16 cellular contexts compared by ENCODE assay signal in genomic region chr3:31225923-31226322, GRCh38.
DNase-seq lines count a peak whose midpoint lies in the region; ATAC-seq and TF ChIP-seq lines count a peak whose summit lies in the region.
"Had no signal": no experiment of that assay in that cellular context is flagged by ENCODE, and none has a peak within 500 bp of the region (broad histone marks: within the 10 kb centered on the region; RNA-seq: fewer than 3 reads in every experiment).

No MANE protein-coding gene starts in this region.

- H3K36me3 ChIP-seq in prostate gland = no peaks in the 10 kb centered on the region
- no peaks in the 10 kb centered on the region for H3K36me3 ChIP-seq in heart left ventricle
- H3K36me3 ChIP-seq: esophagus squamous epithelium, pancreas had no signal

- TF ChIP-seq POLR2A in prostate gland (IDR thresholded peaks at IDR 0.05) (no peak), heart left ventricle (IDR thresholded peaks at IDR 0.05) (no peak)

- H3K27me3 ChIP-seq in prostate gland (replicated peaks; ENCODE audit: insufficient read depth) (no peaks in the 10 kb centered on the region), heart left ventricle (no peaks in the 10 kb centered on the region)
- H3K27me3 ChIP-seq: esophagus squamous epithelium, pancreas had no signal

- peak overlapping the region; percentile 89 for H3K27ac Mint-ChIP-seq in activated CD4-positive, alpha-beta T cell treated with anti-CD3 and anti-CD28 coated beads, Interleukin-2, amount 10 ng/mL, durations not matched to agents 24 days and 14 days
- peak overlapping the region; percentile 64 for H3K27ac Mint-ChIP-seq in activated T-helper 2 cell treated with anti-CD3 and anti-CD28 coated beads, Interferon-gamma antibody, Interleukin-2, Interleukin-4, amounts not matched to agents 10 μg/mL and 5 μg/mL and 100 μg/mL, durations not matched to agents 14 hours and 24 hours and 36 hours
- H3K27ac Mint-ChIP-seq: dendritic cell treated with granulocyte-macrophage colony-stimulating factor and Interleukin-4, amounts not matched to agents 40 ng/mL and 50 ng/mL, for 4 days had no signal

- peak overlapping the region; percentile 72 for H3K4me3 Mint-ChIP-seq in activated CD4-positive, alpha-beta T cell treated with anti-CD3 and anti-CD28 coated beads, Interleukin-2, amount 10 ng/mL, durations not matched to agents 24 days and 14 days
- H3K4me3 Mint-ChIP-seq in activated T-helper 2 cell treated with anti-CD3 and anti-CD28 coated beads, Interferon-gamma antibody, Interleukin-2, Interleukin-4, amounts not matched to agents 10 μg/mL and 5 μg/mL and 100 μg/mL, durations not matched to agents 14 hours and 24 hours and 36 hours (ENCODE audit: low read depth) = peak overlapping the region; percentile 24
- H3K4me3 Mint-ChIP-seq: dendritic cell treated with granulocyte-macrophage colony-stimulating factor and Interleukin-4, amounts not matched to agents 40 ng/mL and 50 ng/mL, for 4 days had no signal

- WGBS in prostate gland = 58% methylated on average over 3 of the region's 3 CpGs
- WGBS in heart left ventricle, 4 donors = 75 to 84% (median 80%) methylated on average over 3 of the region's 3 CpGs

- intact Hi-C loops in activated CD4-positive, alpha-beta T cell treated with anti-CD3 and anti-CD28 coated beads, Interleukin-2, amount 10 ng/mL, durations not matched to agents 24 days and 14 days (cut with micrococcal nuclease) = loop anchor here (5.0 kb wide), 1 partner anchor 306 kb away; the partner anchor contains the start of gene STT3B
- intact Hi-C loops in activated T-helper 2 cell treated with anti-CD3 and anti-CD28 coated beads, Interferon-gamma antibody, Interleukin-2, Interleukin-4, amounts not matched to agents 10 μg/mL and 5 μg/mL and 100 μg/mL, durations not matched to agents 14 hours and 24 hours and 36 hours (cut with micrococcal nuclease) = loop anchor here (5.0 kb wide), 1 partner anchor 531 kb away; no protein-coding TSS in a partner anchor
- intact Hi-C loops in prostate gland (cut with DNase I) = no loop called here
- intact Hi-C loops in heart left ventricle (cut with DNase I) = no loop called here

- H3K9me3 Mint-ChIP-seq in activated CD4-positive, alpha-beta T cell treated with anti-CD3 and anti-CD28 coated beads, Interleukin-2, amount 10 ng/mL, durations not matched to agents 24 days and 14 days = peaks cover 5% of the 10 kb centered on the region
- peaks cover under 1% of the 10 kb centered on the region for H3K9me3 Mint-ChIP-seq in activated T-helper 2 cell treated with anti-CD3 and anti-CD28 coated beads, Interferon-gamma antibody, Interleukin-2, Interleukin-4, amounts not matched to agents 10 μg/mL and 5 μg/mL and 100 μg/mL, durations not matched to agents 14 hours and 24 hours and 36 hours

- peaks cover 10% of the 10 kb centered on the region for H3K4me1 ChIP-seq in prostate gland (replicated peaks)
- H3K4me1 ChIP-seq in heart left ventricle = peaks cover 0 to 41% (median 0%) of the 10 kb centered on the region in 12 donors
- H3K4me1 ChIP-seq: A549, Caco-2, esophagus squamous epithelium, pancreas had no signal

- H3K9me3 ChIP-seq in prostate gland (no peaks in the 10 kb centered on the region), heart left ventricle (no peaks in the 10 kb centered on the region)
- H3K9me3 ChIP-seq: A549, Caco-2, esophagus squamous epithelium, pancreas had no signal

- H3K27me3 Mint-ChIP-seq in activated CD4-positive, alpha-beta T cell treated with anti-CD3 and anti-CD28 coated beads, Interleukin-2, amount 10 ng/mL, durations not matched to agents 24 days and 14 days = no peaks in the 10 kb centered on the region
- no peaks in the 10 kb centered on the region for H3K27me3 Mint-ChIP-seq in activated T-helper 2 cell treated with anti-CD3 and anti-CD28 coated beads, Interferon-gamma antibody, Interleukin-2, Interleukin-4, amounts not matched to agents 10 μg/mL and 5 μg/mL and 100 μg/mL, durations not matched to agents 14 hours and 24 hours and 36 hours (ENCODE audit: low read depth)

- H3K4me3 ChIP-seq in prostate gland = no peak overlapping the region
- no peak overlapping the region for H3K4me3 ChIP-seq in heart left ventricle
- H3K4me3 ChIP-seq: A549, esophagus squamous epithelium, pancreas, SK-N-MC had no signal

- no peak for DNase-seq in activated CD4-positive, alpha-beta T cell treated with anti-CD3 and anti-CD28 coated beads, Interleukin-2, amount 10 ng/mL, durations not matched to agents 24 days and 14 days
- no peak for DNase-seq in activated CD4-positive, alpha-beta T cell treated with anti-CD3 and anti-CD28 coated beads, Interleukin-2, amount 50 U/mL, for 48 hours
- DNase-seq in Kasumi-1 (lab: John Stamatoyannopoulos, UW) = peak; percentile 35 to 45
- DNase-seq in activated T-helper 2 cell treated with anti-CD3 and anti-CD28 coated beads, Interferon-gamma antibody, Interleukin-2, Interleukin-4, amounts not matched to agents 10 μg/mL and 5 μg/mL and 100 μg/mL, durations not matched to agents 14 hours and 24 hours and 36 hours (ENCODE audit: low spot score) = no peak
- peak; percentile 41 for DNase-seq in prostate gland (ENCODE audit: low spot score)
- DNase-seq in heart left ventricle = no peak
- DNase-seq in activated gamma-delta T cell (lab: John Stamatoyannopoulos, UW) = no peak
- DNase-seq: Caco-2, esophagus squamous epithelium, NCI-H1436 treated with DMSO at 0.1 percent for 48 hours, pancreas had no signal

- TF ChIP-seq CTCF in prostate gland (IDR thresholded peaks at IDR 0.05) (no peak), heart left ventricle (IDR thresholded peaks at IDR 0.05) (no peak)

- H3K27ac ChIP-seq in prostate gland (no peak overlapping the region), heart left ventricle (peak overlapping the region in 1 of 12 donors; percentile 53)
- H3K27ac ChIP-seq: A549, esophagus squamous epithelium, KMS-11, pancreas, SK-N-MC had no signal

- H3K36me3 Mint-ChIP-seq in activated CD4-positive, alpha-beta T cell treated with anti-CD3 and anti-CD28 coated beads, Interleukin-2, amount 10 ng/mL, durations not matched to agents 24 days and 14 days (ENCODE audit: low read depth) = peaks cover 6% of the 10 kb centered on the region
- H3K36me3 Mint-ChIP-seq in activated T-helper 2 cell treated with anti-CD3 and anti-CD28 coated beads, Interferon-gamma antibody, Interleukin-2, Interleukin-4, amounts not matched to agents 10 μg/mL and 5 μg/mL and 100 μg/mL, durations not matched to agents 14 hours and 24 hours and 36 hours (ENCODE audit: low read depth) = peaks cover 3% of the 10 kb centered on the region

- H3K4me1 Mint-ChIP-seq in activated CD4-positive, alpha-beta T cell treated with anti-CD3 and anti-CD28 coated beads, Interleukin-2, amount 10 ng/mL, durations not matched to agents 24 days and 14 days = peaks cover 74% of the 10 kb centered on the region
- peaks cover 69% of the 10 kb centered on the region for H3K4me1 Mint-ChIP-seq in activated T-helper 2 cell treated with anti-CD3 and anti-CD28 coated beads, Interferon-gamma antibody, Interleukin-2, Interleukin-4, amounts not matched to agents 10 μg/mL and 5 μg/mL and 100 μg/mL, durations not matched to agents 14 hours and 24 hours and 36 hours (ENCODE audit: low read depth)

- ATAC-seq in HG03378 (IDR thresholded peaks at IDR 0.05; ENCODE audit: unreplicated experiment) (no peak), heart left ventricle (no peak)
- ATAC-seq: A549, pancreas had no signal

Comparison
In these comparisons a context has a peak if more than half of its experiments do, and no peak if none do; other contexts are left out.
1. DNase-seq: peak in Kasumi-1 (2 of 2) and prostate gland (single experiment); none in activated CD4-positive, alpha-beta T cell treated with anti-CD3 and anti-CD28 coated beads, Interleukin-2, amount 10 ng/mL, durations not matched to agents 24 days and 14 days (single experiment), activated CD4-positive, alpha-beta T cell treated with anti-CD3 and anti-CD28 coated beads, Interleukin-2, amount 50 U/mL, for 48 hours (0 of 2), activated T-helper 2 cell treated with anti-CD3 and anti-CD28 coated beads, Interferon-gamma antibody, Interleukin-2, Interleukin-4, amounts not matched to agents 10 μg/mL and 5 μg/mL and 100 μg/mL, durations not matched to agents 14 hours and 24 hours and 36 hours (single experiment), heart left ventricle (0 of 5) and activated gamma-delta T cell (single experiment).
2. intact Hi-C loops: an anchor here in activated CD4-positive, alpha-beta T cell treated with anti-CD3 and anti-CD28 coated beads, Interleukin-2, amount 10 ng/mL, durations not matched to agents 24 days and 14 days (5.0 kb wide) and activated T-helper 2 cell treated with anti-CD3 and anti-CD28 coated beads, Interferon-gamma antibody, Interleukin-2, Interleukin-4, amounts not matched to agents 10 μg/mL and 5 μg/mL and 100 μg/mL, durations not matched to agents 14 hours and 24 hours and 36 hours (5.0 kb wide); none called in prostate gland and heart left ventricle.